Comparison of ENCODE assay signal across 19 cellular contexts in genomic region chr15:57436166-57436565, GRCh38. TPM values are rescaled to one million over a fixed set of nuclear protein-coding genes. Genes with fewer than 3 reads are reported as not detected.
"Had no signal": no experiment of that assay in that cellular context is flagged by ENCODE, and none has a peak within 500 bp of the region (broad histone marks: within the 10 kb centered on the region; RNA-seq: fewer than 3 reads in every experiment).

No MANE protein-coding gene starts in this region.

- H3K27me3 ChIP-seq: gastrocnemius medialis, heart right ventricle, ovary had no signal

- ATAC-seq: activated T-cell treated with anti-CD3 and anti-CD28 coated beads, Interleukin-2, amount 50 U/mL, for 72 hours; gastrocnemius medialis; left cardiac atrium; naive thymus-derived CD4-positive, alpha-beta T cell; stimulated activated memory B cell treated with anti-CD40 and anti-IgM and Interleukin-4, amounts not matched to agents 10 μg/mL and 1 μg/mL and 100 μg/mL, for 72 hours had no signal

- DNase-seq: activated CD4-positive, alpha-beta T cell treated with anti-CD3 and anti-CD28 coated beads, Interleukin-2, amount 10 ng/mL, durations not matched to agents 7 days and 5 days; activated CD8-positive, alpha-beta memory T cell treated with anti-CD3 and anti-CD28 coated beads, Interleukin-2, amount 50 U/mL, for 48 hours; activated gamma-delta T cell treated with Interleukin-2 at 50 U/mL for 16 hours; activated naive CD8-positive, alpha-beta T cell treated with anti-CD3 and anti-CD28 coated beads for 36 hours; activated T-cell treated with anti-CD3 and anti-CD28 coated beads, Interleukin-2, amount 50 U/mL, for 72 hours; effector CD8-positive, alpha-beta T cell; gastrocnemius medialis; heart right ventricle; left cardiac atrium; naive thymus-derived CD4-positive, alpha-beta T cell; ovary; stimulated activated CD4-positive, alpha-beta T cell treated with anti-CD3 and anti-CD28 coated beads, Interleukin-2, amount 100 ng/mL, for 48 hours; SW 1271; trophoblast cell had no signal

- H3K9me3 ChIP-seq: gastrocnemius medialis, heart right ventricle, ovary had no signal

- H3K27ac ChIP-seq: coronary artery, epithelial cell of prostate, gastrocnemius medialis, ovary had no signal

- H3K36me3 ChIP-seq: gastrocnemius medialis, heart right ventricle, ovary had no signal

- H3K4me3 ChIP-seq: coronary artery, gastrocnemius medialis, heart right ventricle, lung, ovary had no signal

- H3K4me1 ChIP-seq: gastrocnemius medialis had no signal

RNA-seq across cellular contexts. Expression of gene CGNL1, which starts 59.9 kb away (rescaled TPM):
- total RNA-seq: activated CD4-positive, alpha-beta T cell treated with anti-CD3 and anti-CD28 coated beads, Interleukin-2, amount 10 ng/mL, durations not matched to agents 7 days and 5 days; activated naive CD8-positive, alpha-beta T cell treated with anti-CD3 and anti-CD28 coated beads for 36 hours; activated T-cell treated with anti-CD3 and anti-CD28 coated beads, Interleukin-2, amount 50 U/mL, for 72 hours; naive thymus-derived CD4-positive, alpha-beta T cell; T-helper 2 cell treated with Interferon-gamma antibody and Interleukin-4, amounts not matched to agents 100 ng/mL and 5 ng/mL, for 36 hours had no signal
- polyA plus RNA-seq: naive thymus-derived CD4-positive, alpha-beta T cell had no signal
